Comparison of ENCODE assay signal across 18 cellular contexts in the genomic region with DNA sequence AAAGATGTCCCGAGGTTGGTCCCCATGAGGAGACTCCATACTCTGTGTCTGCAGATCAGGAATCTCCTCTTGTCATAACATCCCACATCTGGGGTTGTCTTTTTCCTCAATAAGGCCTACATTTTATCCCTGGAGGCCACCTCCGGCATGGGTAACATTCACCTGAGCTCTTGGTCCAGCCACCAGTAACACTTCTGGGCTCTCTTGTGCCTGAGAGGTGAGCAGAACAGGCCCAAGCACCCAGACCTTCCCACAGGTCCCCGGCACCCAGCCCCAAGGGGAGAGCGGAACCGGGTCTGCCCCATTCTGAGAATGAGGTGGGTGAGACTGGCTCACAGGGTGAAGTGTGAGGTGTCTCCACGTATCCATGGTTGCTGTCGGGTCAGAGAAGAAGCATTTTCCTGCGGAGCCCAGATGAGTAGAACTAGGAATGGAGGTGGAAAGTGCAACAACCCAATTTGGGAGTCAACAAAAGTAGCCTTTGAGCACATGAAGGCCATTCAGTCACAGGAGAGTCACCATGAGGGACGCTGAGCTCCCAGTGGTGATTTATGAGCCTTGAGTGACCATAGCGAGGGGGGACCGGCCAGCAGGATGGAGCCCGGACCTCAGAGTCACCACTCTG.
DNase-seq lines count a peak whose midpoint lies in the region; ATAC-seq and TF ChIP-seq lines count a peak whose summit lies in the region.
"Had no signal": no experiment of that assay in that cellular context is flagged by ENCODE, and none has a peak within 500 bp of the region (broad histone marks: within the 10 kb centered on the region; RNA-seq: fewer than 3 reads in every experiment).

No MANE protein-coding gene starts in this region.

- no peak overlapping the region for H2AFZ ChIP-seq in neural cell (ENCODE audit: low read depth, low read length)

- TF ChIP-seq EP300 in neural cell (conservative IDR thresholded peaks at IDR 0.05; ENCODE audit: poor library complexity, severe bottlenecking) = no peak

- TF ChIP-seq RAD21 in neural cell (conservative IDR thresholded peaks at IDR 0.05) = no peak

- H3K4me1 ChIP-seq in left ventricle myocardium inferior (no peaks in the 10 kb centered on the region), colonic mucosa (no peaks in the 10 kb centered on the region)

- no peak for TF ChIP-seq CTCF in left ventricle myocardium inferior (IDR thresholded peaks at IDR 0.05; ENCODE audit: borderline replicate concordance)
- no peak for TF ChIP-seq CTCF in colonic mucosa (IDR thresholded peaks at IDR 0.05)
- no peak for TF ChIP-seq CTCF in neural cell (IDR thresholded peaks at IDR 0.05; ENCODE audit: poor library complexity, severe bottlenecking)
- no peak for TF ChIP-seq CTCF in omental fat pad (IDR thresholded peaks at IDR 0.05)

- no peaks in the 10 kb centered on the region for H3K27me3 Mint-ChIP-seq in effector memory CD8-positive, alpha-beta T cell

- H3K4me3 Mint-ChIP-seq in effector memory CD8-positive, alpha-beta T cell = no peak overlapping the region

- H3K4me3 ChIP-seq in left ventricle myocardium inferior (no peak overlapping the region), colonic mucosa (no peak overlapping the region), neural cell (ENCODE audit: low read length) (no peak overlapping the region)

- H3K79me2 ChIP-seq in neural cell (replicated peaks; ENCODE audit: insufficient read depth, low read length) = no peaks in the 10 kb centered on the region

- DNase-seq in cardiac septum (ENCODE audit: low spot score) (peak; percentile 69), left ventricle myocardium inferior (no peak), colonic mucosa (peak; percentile 7), ureter (ENCODE audit: low spot score) (peak; percentile 38), OCI-M2 (lab: John Stamatoyannopoulos, UW; ENCODE audit: unreplicated experiment) (no peak), omental fat pad (ENCODE audit: low spot score) (no peak)
- DNase-seq in effector memory CD8-positive, alpha-beta T cell = no peak
- DNase-seq: NCI-H1436, NCI-H1930, NCI-H345, NCI-H524 treated with DMSO at 0.1 percent for 48 hours, PC-3, SIG-M5 had no signal

- no peak for ATAC-seq in effector memory CD8-positive, alpha-beta T cell (replicated peaks)
- no peak for ATAC-seq in omental fat pad (ENCODE audit: low FRiP score)
- ATAC-seq: PC-3 had no signal

- intact Hi-C loops in cardiac septum (cut with DNase I) = no loop called here
- intact Hi-C loops in left ventricle myocardium inferior (cut with micrococcal nuclease) = no loop called here
- intact Hi-C loops in colonic mucosa (cut with DNase I) = no loop called here

- no peaks in the 10 kb centered on the region for H3K36me3 Mint-ChIP-seq in effector memory CD8-positive, alpha-beta T cell (ENCODE audit: insufficient read depth)

- no peaks in the 10 kb centered on the region for H3F3A ChIP-seq in neural cell (ENCODE audit: insufficient read depth, low read length, poor library complexity, severe bottlenecking)

- H3K4me2 ChIP-seq in neural cell (ENCODE audit: low read length) = no peak overlapping the region
- H3K4me2 ChIP-seq: KMS-11 had no signal

- no peak overlapping the region for H3K9ac ChIP-seq in colonic mucosa (ENCODE audit: low read depth in 2 of 2, low read length in 2 of 2)
- no peak overlapping the region for H3K9ac ChIP-seq in neural cell (ENCODE audit: low read length)
- H3K9ac ChIP-seq: KMS-11 had no signal

- H4K20me1 ChIP-seq in neural cell (ENCODE audit: insufficient read depth) = no peaks in the 10 kb centered on the region

- H3K27ac ChIP-seq in left ventricle myocardium inferior (replicated peaks) (no peak overlapping the region), colonic mucosa (no peak overlapping the region), neural cell (ENCODE audit: low read length) (peak overlapping the region; percentile 44)
- H3K27ac ChIP-seq: C4-2B, HL-60, KMS-11, RWPE1 had no signal

- H3K9me2 ChIP-seq in neural cell (ENCODE audit: insufficient read depth, low read length) = no peaks in the 10 kb centered on the region

- H3K9me3 ChIP-seq in left ventricle myocardium inferior (replicated peaks) (no peaks in the 10 kb centered on the region), colonic mucosa (no peaks in the 10 kb centered on the region), neural cell (ENCODE audit: low read length) (no peaks in the 10 kb centered on the region)

- peaks cover 0 to 7% of the 10 kb centered on the region in 2 donors for H3K9me3 Mint-ChIP-seq in effector memory CD8-positive, alpha-beta T cell

- H3K36me3 ChIP-seq in left ventricle myocardium inferior (no peaks in the 10 kb centered on the region), colonic mucosa (no peaks in the 10 kb centered on the region), neural cell (ENCODE audit: insufficient read depth, low read length) (no peaks in the 10 kb centered on the region)

- no peaks in the 10 kb centered on the region for H3K4me1 Mint-ChIP-seq in effector memory CD8-positive, alpha-beta T cell (ENCODE audit: low read depth in 2 of 2)

- H3K27me3 ChIP-seq in left ventricle myocardium inferior (ENCODE audit: low read depth) (peaks cover 26% of the 10 kb centered on the region), colonic mucosa (no peaks in the 10 kb centered on the region), neural cell (ENCODE audit: insufficient read depth, low read depth, low read length) (no peaks in the 10 kb centered on the region)

- no peak overlapping the region for H3K27ac Mint-ChIP-seq in effector memory CD8-positive, alpha-beta T cell

TF ChIP-seq in neural cell, 6 proteins besides CTCF, POLR2A, EP300 and RAD21:
- TF ChIP-seq POLR2AphosphoS5 (IDR thresholded peaks at IDR 0.05) (no peak), EZH2 (IDR thresholded peaks at IDR 0.05; ENCODE audit: borderline replicate concordance, insufficient read depth, low read length, poor library complexity, severe bottlenecking) (no peak), SMC3 (conservative IDR thresholded peaks at IDR 0.05; ENCODE audit: poor library complexity) (no peak), TAF1 (IDR thresholded peaks at IDR 0.05; ENCODE audit: low read depth) (no peak)
- TF ChIP-seq, protein P1, sequence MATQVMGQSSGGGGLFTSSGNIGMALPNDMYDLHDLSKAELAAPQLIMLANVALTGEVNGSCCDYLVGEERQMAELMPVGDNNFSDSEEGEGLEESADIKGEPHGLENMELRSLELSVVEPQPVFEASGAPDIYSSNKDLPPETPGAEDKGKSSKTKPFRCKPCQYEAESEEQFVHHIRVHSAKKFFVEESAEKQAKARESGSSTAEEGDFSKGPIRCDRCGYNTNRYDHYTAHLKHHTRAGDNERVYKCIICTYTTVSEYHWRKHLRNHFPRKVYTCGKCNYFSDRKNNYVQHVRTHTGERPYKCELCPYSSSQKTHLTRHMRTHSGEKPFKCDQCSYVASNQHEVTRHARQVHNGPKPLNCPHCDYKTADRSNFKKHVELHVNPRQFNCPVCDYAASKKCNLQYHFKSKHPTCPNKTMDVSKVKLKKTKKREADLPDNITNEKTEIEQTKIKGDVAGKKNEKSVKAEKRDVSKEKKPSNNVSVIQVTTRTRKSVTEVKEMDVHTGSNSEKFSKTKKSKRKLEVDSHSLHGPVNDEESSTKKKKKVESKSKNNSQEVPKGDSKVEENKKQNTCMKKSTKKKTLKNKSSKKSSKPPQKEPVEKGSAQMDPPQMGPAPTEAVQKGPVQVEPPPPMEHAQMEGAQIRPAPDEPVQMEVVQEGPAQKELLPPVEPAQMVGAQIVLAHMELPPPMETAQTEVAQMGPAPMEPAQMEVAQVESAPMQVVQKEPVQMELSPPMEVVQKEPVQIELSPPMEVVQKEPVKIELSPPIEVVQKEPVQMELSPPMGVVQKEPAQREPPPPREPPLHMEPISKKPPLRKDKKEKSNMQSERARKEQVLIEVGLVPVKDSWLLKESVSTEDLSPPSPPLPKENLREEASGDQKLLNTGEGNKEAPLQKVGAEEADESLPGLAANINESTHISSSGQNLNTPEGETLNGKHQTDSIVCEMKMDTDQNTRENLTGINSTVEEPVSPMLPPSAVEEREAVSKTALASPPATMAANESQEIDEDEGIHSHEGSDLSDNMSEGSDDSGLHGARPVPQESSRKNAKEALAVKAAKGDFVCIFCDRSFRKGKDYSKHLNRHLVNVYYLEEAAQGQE (IDR thresholded peaks at IDR 0.05; ENCODE audit: borderline replicate concordance) = no peak

Comparison
In these comparisons a context has a peak if more than half of its experiments do, and no peak if none do; other contexts are left out.
1. DNase-seq: peak in cardiac septum (single experiment), colonic mucosa (single experiment) and ureter (single experiment); none in left ventricle myocardium inferior (single experiment), OCI-M2 (single experiment), effector memory CD8-positive, alpha-beta T cell (0 of 3) and omental fat pad (single experiment).